33 cellular contexts compared by ENCODE assay signal in the genomic region with DNA sequence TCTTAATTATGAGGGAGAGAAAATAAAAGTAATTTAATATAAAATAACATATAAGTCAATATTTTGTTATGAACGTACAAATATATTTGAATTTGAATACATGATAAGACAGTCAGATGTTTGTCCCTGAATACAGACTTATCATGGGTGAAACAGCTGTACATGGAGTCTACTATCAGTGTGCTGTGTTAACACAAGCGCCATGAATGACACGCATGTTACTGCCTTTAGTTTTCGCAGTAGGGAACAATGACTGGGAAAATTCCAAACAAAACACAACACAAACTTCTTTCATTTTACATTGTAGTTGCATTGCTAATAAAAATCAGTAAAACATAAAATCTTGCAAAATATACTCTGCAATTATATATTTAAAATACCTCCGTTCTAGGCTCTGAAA.
"Had no signal": no experiment of that assay in that cellular context is flagged by ENCODE, and none has a peak within 500 bp of the region (broad histone marks: within the 10 kb centered on the region; RNA-seq: fewer than 3 reads in every experiment).

No MANE protein-coding gene starts in this region.

- H3K9me3 ChIP-seq: adrenal gland, ascending aorta, body of pancreas, breast epithelium had no signal

- DNase-seq: activated effector memory CD4-positive, alpha-beta T cell treated with anti-CD3 and anti-CD28 coated beads, Interleukin-2, amount 50 U/mL, for 16 hours; activated effector memory CD4-positive, alpha-beta T cell treated with Interleukin-2 at 50 U/mL for 16 hours; activated gamma-delta T cell; activated gamma-delta T cell treated with Interleukin-2 at 50 U/mL for 16 hours; activated naive CD4-positive, alpha-beta T cell; activated naive CD4-positive, alpha-beta T cell treated with anti-CD3 and anti-CD28 coated beads for 36 hours; activated naive CD4-positive, alpha-beta T cell treated with anti-CD3 and anti-CD28 coated beads, Interleukin-2, amount 10 ng/mL, durations not matched to agents 7 days and 5 days; activated naive CD4-positive, alpha-beta T cell treated with anti-CD3 and anti-CD28 coated beads, Interleukin-2, amount 50 U/mL, for 16 hours; activated naive CD4-positive, alpha-beta T cell treated with Interleukin-2 at 50 U/mL for 16 hours; activated naive CD8-positive, alpha-beta T cell treated with anti-CD3 and anti-CD28 coated beads for 36 hours; activated naive CD8-positive, alpha-beta T cell treated with anti-CD3 and anti-CD28 coated beads, Interleukin-2, amount 10 ng/mL, durations not matched to agents 7 days and 5 days; activated naive CD8-positive, alpha-beta T cell treated with anti-CD3 and anti-CD28 coated beads, Interleukin-2, amount 50 U/mL, for 24 hours; activated T-cell treated with anti-CD3 and anti-CD28 coated beads, Interleukin-2, amount 50 U/mL, for 24 hours; activated T-cell treated with anti-CD3 and anti-CD28 coated beads, Interleukin-2, amount 50 U/mL, for 4 hours; activated T-cell treated with anti-CD3 and anti-CD28 coated beads, Interleukin-2, amount 50 U/mL, for 48 hours; activated T-cell treated with anti-CD3 and anti-CD28 coated beads, Interleukin-2, amount 50 U/mL, for 72 hours; adrenal gland; amniotic stem cell; amygdala; anterior cingulate cortex; aorta; body of pancreas; brain microvascular endothelial cell; caudate nucleus; central memory CD4-positive, alpha-beta T cell; cerebellar nuclear complex had no signal

- H3K36me3 ChIP-seq: adrenal gland, ascending aorta, brain microvascular endothelial cell, breast epithelium, cardiac muscle cell had no signal

- H3K4me3 ChIP-seq: adrenal gland, ascending aorta, body of pancreas, breast epithelium, cardiac muscle cell had no signal

- H3K27me3 ChIP-seq: adrenal gland, ascending aorta, body of pancreas, brain microvascular endothelial cell, breast epithelium, cardiac muscle cell had no signal

- H3K27ac ChIP-seq: adrenal gland, ascending aorta, body of pancreas, brain microvascular endothelial cell, breast epithelium, cardiac muscle cell had no signal

- ATAC-seq: activated naive CD4-positive, alpha-beta T cell treated with anti-CD3 and anti-CD28 coated beads, Interleukin-2, amount 50 U/mL, for 72 hours; activated naive CD8-positive, alpha-beta T cell treated with anti-CD3 and anti-CD28 coated beads, Interleukin-2, amount 50 U/mL, for 24 hours; activated T-cell treated with anti-CD3 and anti-CD28 coated beads, Interleukin-2, amount 50 U/mL, for 4 hours; activated T-cell treated with anti-CD3 and anti-CD28 coated beads, Interleukin-2, amount 50 U/mL, for 72 hours; activated T-helper 17 cell treated with anti-CD3 and anti-CD28 coated beads, Interleukin-2, amount 50 U/mL, for 72 hours; body of pancreas had no signal

- FAIRE-seq: astrocyte, bronchial epithelial cell had no signal

- H3K4me1 ChIP-seq: adrenal gland, ascending aorta, body of pancreas, breast epithelium had no signal
